ENCODE assay signal across 8 cellular contexts in the genomic region with DNA sequence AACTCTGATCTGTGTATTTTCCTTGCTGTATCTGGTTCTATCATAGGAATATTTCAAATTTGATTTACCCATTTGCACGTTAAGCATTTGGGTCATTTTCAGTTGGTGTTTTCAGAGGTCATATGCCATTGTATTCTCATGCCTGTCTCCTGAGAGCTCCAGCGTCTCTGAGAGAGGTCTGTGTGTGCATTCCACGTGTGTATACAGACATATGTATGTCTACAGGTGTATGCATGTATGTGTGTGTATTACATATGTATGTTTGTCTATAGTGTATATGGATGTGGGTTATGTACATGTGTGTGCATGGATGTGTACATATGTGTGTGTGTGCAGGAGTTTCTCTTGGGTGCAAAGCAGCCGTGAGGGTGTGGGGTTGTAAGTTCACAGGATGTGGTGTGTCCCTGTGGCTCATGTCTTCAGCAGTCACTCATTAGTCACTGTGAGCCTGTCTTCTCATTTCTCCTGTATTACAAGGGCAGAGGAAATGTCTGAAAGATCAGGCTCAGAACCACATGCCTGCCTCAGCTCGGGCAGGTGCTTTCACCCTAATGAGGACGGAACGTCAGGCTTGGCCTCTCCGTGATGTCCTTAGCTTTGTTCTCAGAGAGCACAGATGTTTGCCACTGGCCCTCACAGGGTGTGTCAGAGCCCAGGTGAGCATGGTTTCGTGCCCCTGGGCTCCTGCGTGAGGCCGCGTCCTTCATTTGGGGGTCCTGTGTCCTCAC.
A peak's percentile ranks its signal among the peaks of the same experiment; 100 is the strongest.
DNase-seq lines count a peak whose midpoint lies in the region; ATAC-seq, FAIRE-seq and TF ChIP-seq lines count a peak whose summit lies in the region.

No MANE protein-coding gene starts in this region.

- H3K36me3 Mint-ChIP-seq in activated T-cell treated with anti-CD3 and anti-CD28 coated beads, Interleukin-2, amount 50 U/mL, for 72 hours (ENCODE audit: insufficient read depth in 2 of 2) = peaks cover 0 to 2% of the 10 kb centered on the region in 2 donors

- H3K4me3 Mint-ChIP-seq in activated T-cell treated with anti-CD3 and anti-CD28 coated beads, Interleukin-2, amount 50 U/mL, for 72 hours = peak overlapping the region in 1 of 2 donors; percentile 3

- H3K27me3 Mint-ChIP-seq in activated T-cell treated with anti-CD3 and anti-CD28 coated beads, Interleukin-2, amount 50 U/mL, for 72 hours (ENCODE audit: low read depth) = no peaks in the 10 kb centered on the region

- peaks cover 22% of the 10 kb centered on the region for H3K4me1 Mint-ChIP-seq in activated T-cell treated with anti-CD3 and anti-CD28 coated beads, Interleukin-2, amount 50 U/mL, for 72 hours (ENCODE audit: low read depth)

- peak; percentile 51 to 56 for DNase-seq in activated T-cell treated with anti-CD3 and anti-CD28 coated beads, Interleukin-2, amount 50 U/mL, for 72 hours
- peak; percentile 27 for DNase-seq in left lobe of liver (ENCODE audit: low spot score)
- peak; percentile 18 for DNase-seq in urothelium cell line (ENCODE audit: low spot score)
- no peak for DNase-seq in NCI-H1436 (lab: John Stamatoyannopoulos, UW)
- no peak for DNase-seq in GM20000 (ENCODE audit: low spot score)
- no peak for DNase-seq in DMS53 treated with DMSO at 0.1 percent for 48 hours (lab: John Stamatoyannopoulos, UW; ENCODE audit: unreplicated experiment)

- FAIRE-seq in urothelium cell line (lab: Jason Lieb, UNC) = no peak

- ATAC-seq in GM19043 (IDR thresholded peaks at IDR 0.05; ENCODE audit: low read depth, unreplicated experiment) = peak; percentile 77
- ATAC-seq in HG03571 (IDR thresholded peaks at IDR 0.05; ENCODE audit: unreplicated experiment) = peak; percentile 70
- peak; percentile 97 to 98 for ATAC-seq in activated T-cell treated with anti-CD3 and anti-CD28 coated beads, Interleukin-2, amount 50 U/mL, for 72 hours (replicated peaks in 1 of 2)
- no peak for ATAC-seq in left lobe of liver

- H3K9me3 Mint-ChIP-seq in activated T-cell treated with anti-CD3 and anti-CD28 coated beads, Interleukin-2, amount 50 U/mL, for 72 hours = no peaks in the 10 kb centered on the region

- no peak overlapping the region for H3K27ac Mint-ChIP-seq in activated T-cell treated with anti-CD3 and anti-CD28 coated beads, Interleukin-2, amount 50 U/mL, for 72 hours

- no peak for TF ChIP-seq CTCF in GM20000 (IDR thresholded peaks at IDR 0.05; ENCODE audit: extremely low read depth, missing control alignments)

Comparison
In these comparisons a context has a peak if more than half of its experiments do, and no peak if none do; other contexts are left out.
1. DNase-seq: peak in activated T-cell treated with anti-CD3 and anti-CD28 coated beads, Interleukin-2, amount 50 U/mL, for 72 hours (2 of 2), left lobe of liver (single experiment) and urothelium cell line (single experiment); none in NCI-H1436 (single experiment), GM20000 (single experiment) and DMS53 treated with DMSO at 0.1 percent for 48 hours (single experiment).